Comparison of ENCODE assay signal across 16 cellular contexts in the genomic region with DNA sequence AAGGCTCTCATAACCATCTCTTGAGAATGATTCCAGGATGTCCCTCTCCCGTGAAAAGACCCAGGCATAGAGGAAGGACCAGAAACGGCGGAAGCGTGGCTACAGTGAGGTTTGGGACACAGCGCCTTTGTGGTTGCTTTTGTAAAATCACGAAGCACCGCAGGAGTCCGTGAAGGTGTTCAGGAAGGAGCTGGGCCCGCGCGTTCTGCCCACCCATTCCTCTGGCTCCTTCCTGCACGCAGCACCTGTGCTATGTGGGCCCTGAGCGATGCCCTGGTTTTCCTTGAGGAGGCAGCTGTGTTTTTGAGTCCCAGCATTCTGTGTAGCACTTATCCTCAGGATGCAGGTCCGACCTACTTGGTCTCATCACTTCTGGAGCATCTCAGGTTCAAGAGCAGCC.
DNase-seq lines count a peak whose midpoint lies in the region; ATAC-seq and TF ChIP-seq lines count a peak whose summit lies in the region.
"Had no signal": no experiment of that assay in that cellular context is flagged by ENCODE, and none has a peak within 500 bp of the region (broad histone marks: within the 10 kb centered on the region; RNA-seq: fewer than 3 reads in every experiment).

No MANE protein-coding gene starts in this region.

- TF ChIP-seq POLR2A in sigmoid colon (IDR thresholded peaks at IDR 0.05), result no peak

- TF ChIP-seq CTCF in sigmoid colon (IDR thresholded peaks at IDR 0.05), result no peak

- H3K4me1 ChIP-seq in sigmoid colon, result no peaks in the 10 kb centered on the region
- H3K4me1 ChIP-seq: Caco-2, HAP-1 had no signal

- POLR2A ChIA-PET in naive thymus-derived CD8-positive, alpha-beta T cell (lab: Charles Lee), result interaction anchor here (1.7 kb wide), 1 partner anchor 11 kb away, joined by 3 read pairs; no protein-coding TSS in a partner anchor

- no peaks in the 10 kb centered on the region for H3K27me3 ChIP-seq in sigmoid colon

- H3K4me3 Mint-ChIP-seq in naive thymus-derived CD8-positive, alpha-beta T cell, result no peak overlapping the region
- H3K4me3 Mint-ChIP-seq: CD4-positive, alpha-beta T cell had no signal

- H3K9me3 ChIP-seq in sigmoid colon, result no peaks in the 10 kb centered on the region
- H3K9me3 ChIP-seq: Caco-2, HAP-1 had no signal

- ATAC-seq in left cardiac atrium (no peak), left ventricle myocardium superior (no peak)
- ATAC-seq in naive thymus-derived CD8-positive, alpha-beta T cell, result no peak

- DNase-seq in left cardiac atrium, result peak; percentile 10
- DNase-seq in left ventricle myocardium superior, result no peak
- no peak for DNase-seq in naive thymus-derived CD8-positive, alpha-beta T cell
- DNase-seq in sigmoid colon, result peak; percentile 48
- DNase-seq in NCI-H510A (lab: John Stamatoyannopoulos, UW), result no peak
- no peak for DNase-seq in NCI-H526 (lab: John Stamatoyannopoulos, UW)
- DNase-seq: ACHN; AML-193; CD4-positive, alpha-beta T cell; DMS153; GDM1; GM23248 had no signal

- H3K4me3 ChIP-seq in sigmoid colon, result no peak overlapping the region
- H3K4me3 ChIP-seq: GM23248, HAP-1 had no signal

- H3K9me3 Mint-ChIP-seq in naive thymus-derived CD8-positive, alpha-beta T cell, result peaks cover 0 to 3% (median 0%) of the 10 kb centered on the region in 9 donors
- H3K9me3 Mint-ChIP-seq: CD4-positive, alpha-beta T cell had no signal

- 96% methylated on average over 14 of the region's 14 CpGs for WGBS in sigmoid colon, 2 donors

- H3K27ac ChIP-seq in sigmoid colon, result no peak overlapping the region
- H3K27ac ChIP-seq: C4-2B, GM23248, HL-60 had no signal

- H3K36me3 Mint-ChIP-seq in naive thymus-derived CD8-positive, alpha-beta T cell, result peaks cover 12 to 84% (median 33%) of the 10 kb centered on the region in 3 donors

- peaks cover 25 to 55% (median 38%) of the 10 kb centered on the region in 4 donors for H3K4me1 Mint-ChIP-seq in naive thymus-derived CD8-positive, alpha-beta T cell

- peak overlapping the region in 6 of 10 donors; percentile 56 to 82 (median 74) for H3K27ac Mint-ChIP-seq in naive thymus-derived CD8-positive, alpha-beta T cell
- H3K27ac Mint-ChIP-seq: CD4-positive, alpha-beta T cell had no signal

- TF ChIP-seq EP300 in sigmoid colon (IDR thresholded peaks at IDR 0.05), result no peak

- H3K36me3 ChIP-seq in sigmoid colon, result peaks cover 54 to 99% (median 70%) of the 10 kb centered on the region in 4 donors

- intact Hi-C loops in left cardiac atrium (cut with DNase I), result no loop called here
- intact Hi-C loops in left ventricle myocardium superior (cut with micrococcal nuclease), result no loop called here
- intact Hi-C loops in sigmoid colon (cut with DNase I), result no loop called here

- no peaks in the 10 kb centered on the region for H3K27me3 Mint-ChIP-seq in naive thymus-derived CD8-positive, alpha-beta T cell
- H3K27me3 Mint-ChIP-seq: CD4-positive, alpha-beta T cell had no signal

Comparison
In these comparisons a context has a peak if more than half of its experiments do, and no peak if none do; other contexts are left out.
1. DNase-seq: peak in left cardiac atrium (single experiment) and sigmoid colon (single experiment); none in left ventricle myocardium superior (single experiment), naive thymus-derived CD8-positive, alpha-beta T cell (0 of 10), NCI-H510A (single experiment) and NCI-H526 (0 of 2).